Comparison of ENCODE assay signal across 8 cellular contexts in genomic region chr9:93184439-93185221, GRCh38. TPM values are rescaled to one million over a fixed set of nuclear protein-coding genes. Genes with fewer than 3 reads are reported as not detected.
A peak's percentile ranks its signal among the peaks of the same experiment; 100 is the strongest.
DNase-seq lines count a peak whose midpoint lies in the region; ATAC-seq lines count a peak whose summit lies in the region.

No MANE protein-coding gene starts in this region.

- no peaks in the 10 kb centered on the region for H3K36me3 Mint-ChIP-seq in activated T-cell treated with anti-CD3 and anti-CD28 coated beads, Interleukin-2, amount 50 U/mL, for 72 hours (ENCODE audit: insufficient read depth in 2 of 2)

- H3K27ac ChIP-seq in stomach smooth muscle (ENCODE audit: low read length), result peak overlapping the region; percentile 62

- peak overlapping the region; percentile 59 to 78 for H3K4me3 ChIP-seq in stomach smooth muscle (ENCODE audit: low read length in 2 of 2)

- peaks cover 8% of the 10 kb centered on the region for H3K4me1 Mint-ChIP-seq in activated T-cell treated with anti-CD3 and anti-CD28 coated beads, Interleukin-2, amount 50 U/mL, for 72 hours (ENCODE audit: low read depth)

- no peaks in the 10 kb centered on the region for H3K9me3 Mint-ChIP-seq in activated T-cell treated with anti-CD3 and anti-CD28 coated beads, Interleukin-2, amount 50 U/mL, for 72 hours

- peaks cover 0 to 2% of the 10 kb centered on the region in 2 donors for H3K27me3 ChIP-seq in stomach smooth muscle (ENCODE audit: control insufficient read depth in 1 of 2, insufficient read depth in 2 of 2, low read length in 2 of 2)

- H3K4me1 ChIP-seq in stomach smooth muscle (ENCODE audit: control insufficient read depth, insufficient read depth, low read length), result peaks cover 61% of the 10 kb centered on the region

- peak overlapping the region; percentile 69 to 82 for H3K4me3 Mint-ChIP-seq in activated T-cell treated with anti-CD3 and anti-CD28 coated beads, Interleukin-2, amount 50 U/mL, for 72 hours

- H3K36me3 ChIP-seq in stomach smooth muscle (ENCODE audit: control insufficient read depth in 2 of 2, insufficient read depth in 2 of 2, low read length in 2 of 2), result no peaks in the 10 kb centered on the region

- H3K9me3 ChIP-seq in stomach smooth muscle (ENCODE audit: control insufficient read depth in 2 of 2, low read length in 2 of 2), result no peaks in the 10 kb centered on the region

- DNase-seq in activated CD4-positive, CD25-positive, alpha-beta regulatory T cell (lab: John Stamatoyannopoulos, UW), result no peak
- peak; percentile 15 to 25 for DNase-seq in activated T-cell treated with anti-CD3 and anti-CD28 coated beads, Interleukin-2, amount 50 U/mL, for 72 hours
- DNase-seq in iPS-NIHi7 (ENCODE audit: extremely low spot score) (peak; percentile 55), cortex of kidney (lab: John Stamatoyannopoulos, UW) (no peak), dermis blood vessel endothelial cell (no peak)

- peak overlapping the region; percentile 22 to 47 for H3K9ac ChIP-seq in stomach smooth muscle (ENCODE audit: low read length in 2 of 2)

- H3K27me3 Mint-ChIP-seq in activated T-cell treated with anti-CD3 and anti-CD28 coated beads, Interleukin-2, amount 50 U/mL, for 72 hours (ENCODE audit: low read depth), result peaks cover 44% of the 10 kb centered on the region

- H3K27ac Mint-ChIP-seq in activated T-cell treated with anti-CD3 and anti-CD28 coated beads, Interleukin-2, amount 50 U/mL, for 72 hours, result no peak overlapping the region

- peak; percentile 27 to 28 for ATAC-seq in activated CD4-positive, CD25-positive, alpha-beta regulatory T cell treated with anti-CD3 and anti-CD28 coated beads, Interleukin-2, amount 50 U/mL, for 24 hours
- peak; percentile 49 to 57 for ATAC-seq in activated T-cell treated with anti-CD3 and anti-CD28 coated beads, Interleukin-2, amount 50 U/mL, for 72 hours (replicated peaks in 1 of 2)
- no peak for ATAC-seq in GM19035 (IDR thresholded peaks at IDR 0.05; ENCODE audit: unreplicated experiment)

RNA-seq across cellular contexts. Expression of gene WNK2, which starts 0.7 kb away (rescaled TPM):
- 1 to 10 TPM in 1 of 2 donors, under 1 TPM in 1; 0.70 to 1.1 TPM for total RNA-seq in activated T-cell treated with anti-CD3 and anti-CD28 coated beads, Interleukin-2, amount 50 U/mL, for 72 hours
- total RNA-seq in dermis blood vessel endothelial cell, result not detected in 2 replicates

RNA-seq across cellular contexts. Expression of gene NINJ1, which starts 50.6 kb away (rescaled TPM):
- 100 to 1,000 TPM; 121 to 124 TPM for total RNA-seq in activated T-cell treated with anti-CD3 and anti-CD28 coated beads, Interleukin-2, amount 50 U/mL, for 72 hours
- 35.4 and 52.0 TPM in 2 replicates for total RNA-seq in dermis blood vessel endothelial cell

Comparison
In these comparisons a context has a peak if more than half of its experiments do, and no peak if none do; other contexts are left out.
1. DNase-seq: peak in activated T-cell treated with anti-CD3 and anti-CD28 coated beads, Interleukin-2, amount 50 U/mL, for 72 hours (2 of 2) and iPS-NIHi7 (single experiment); none in activated CD4-positive, CD25-positive, alpha-beta regulatory T cell (0 of 4), cortex of kidney (single experiment) and dermis blood vessel endothelial cell (single experiment).